Comparison of ENCODE assay signal across 26 cellular contexts in the genomic region with DNA sequence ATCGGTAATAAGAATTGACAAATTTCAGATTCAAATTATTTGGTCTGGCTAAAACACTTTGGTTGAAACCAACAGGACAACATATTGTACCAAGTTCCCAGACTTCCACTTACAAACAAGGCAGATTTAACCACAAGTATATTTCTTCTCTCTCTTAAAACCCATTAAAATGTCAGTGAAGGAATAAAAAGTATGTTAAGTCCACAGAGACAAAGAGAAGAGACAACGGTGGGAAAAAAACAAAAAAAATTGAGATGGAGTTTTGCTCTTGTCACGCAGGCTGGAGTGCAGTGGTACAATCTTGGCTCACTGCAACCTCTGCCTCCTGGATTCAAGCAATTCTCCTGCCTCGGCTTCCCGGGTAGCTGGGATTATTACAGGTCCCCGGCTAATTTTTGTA. TPM values are rescaled to one million over a fixed set of nuclear protein-coding genes. Genes with fewer than 3 reads are reported as not detected.
"Had no signal": no experiment of that assay in that cellular context is flagged by ENCODE, and none has a peak within 500 bp of the region (broad histone marks: within the 10 kb centered on the region; RNA-seq: fewer than 3 reads in every experiment).

No MANE protein-coding gene starts in this region.

- H3K4me3 Mint-ChIP-seq: naive thymus-derived CD4-positive, alpha-beta T cell; stimulated activated effector memory CD8-positive, alpha-beta T cell treated with anti-CD3 and anti-CD28 coated beads, Interleukin-12 subunit alpha, Interleukin-12 subunit beta, amount 100 ng/mL, for 72 hours had no signal

- H3K27me3 Mint-ChIP-seq: naive thymus-derived CD4-positive, alpha-beta T cell; progenitor cell of endocrine pancreas had no signal

- H3K36me3 ChIP-seq: gastrocnemius medialis, pancreas, thyroid gland, uterus had no signal

- H3K27ac Mint-ChIP-seq: naive thymus-derived CD4-positive, alpha-beta T cell; stimulated activated effector memory CD8-positive, alpha-beta T cell treated with anti-CD3 and anti-CD28 coated beads, Interleukin-12 subunit alpha, Interleukin-12 subunit beta, amount 100 ng/mL, for 72 hours had no signal

- H3K27me3 ChIP-seq: dorsolateral prefrontal cortex, gastrocnemius medialis, heart right ventricle, pancreas, suprapubic skin, thyroid gland, upper lobe of left lung, uterus had no signal

- H3K9me3 Mint-ChIP-seq: naive thymus-derived CD4-positive, alpha-beta T cell; stimulated activated effector memory CD8-positive, alpha-beta T cell treated with anti-CD3 and anti-CD28 coated beads, Interleukin-12 subunit alpha, Interleukin-12 subunit beta, amount 100 ng/mL, for 72 hours had no signal

- H3K4me3 ChIP-seq: dorsolateral prefrontal cortex, gastrocnemius medialis, heart right ventricle, pancreas, suprapubic skin, thyroid gland, upper lobe of left lung, uterus had no signal

- DNase-seq: cortex of kidney; dorsolateral prefrontal cortex; effector CD8-positive, alpha-beta T cell; gastrocnemius medialis; heart right ventricle; hypothalamus; islet precursor cell; mammary epithelial cell; naive thymus-derived CD4-positive, alpha-beta T cell; occipital lobe; pancreas; right cardiac atrium; small intestine; stimulated activated CD4-positive, alpha-beta T cell treated with anti-CD3 and anti-CD28 coated beads, Interleukin-12 subunit alpha, Interleukin-12 subunit beta, amount 100 ng/mL, for 4 hours; stimulated activated CD8-positive, alpha-beta memory T cell treated with anti-CD3 and anti-CD28 coated beads, Interleukin-4, amount 100 ng/mL, for 48 hours; stimulated activated naive CD8-positive, alpha-beta T cell treated with anti-CD3 and anti-CD28 coated beads, Interleukin-15, Interleukin-2, amounts not matched to agents 100 U/mL and 50 U/mL, for 24 hours; thyroid gland; upper lobe of left lung; uterus had no signal

- ATAC-seq: esophagus mucosa; gastrocnemius medialis; left lobe of liver; right cardiac atrium; stimulated activated effector memory CD8-positive, alpha-beta T cell treated with anti-CD3 and anti-CD28 coated beads, Interleukin-12 subunit alpha, Interleukin-12 subunit beta, amount 100 ng/mL, for 72 hours; stimulated activated naive CD8-positive, alpha-beta T cell treated with anti-CD3 and anti-CD28 coated beads, Interleukin-15, Interleukin-2, amounts not matched to agents 100 U/mL and 50 U/mL, for 24 hours had no signal

- H3K27ac ChIP-seq: dorsolateral prefrontal cortex, gastrocnemius medialis, heart right ventricle, suprapubic skin, thyroid gland, upper lobe of left lung, uterus had no signal

RNA-seq across cellular contexts. Expression of a gene that starts 56.8 kb away (rescaled TPM):
- total RNA-seq: left lobe of liver, mesenteric fat pad, mononuclear cell had no signal
- polyA plus RNA-seq: naive thymus-derived CD4-positive, alpha-beta T cell had no signal
